8 cellular contexts compared by ENCODE assay signal in the genomic region with DNA sequence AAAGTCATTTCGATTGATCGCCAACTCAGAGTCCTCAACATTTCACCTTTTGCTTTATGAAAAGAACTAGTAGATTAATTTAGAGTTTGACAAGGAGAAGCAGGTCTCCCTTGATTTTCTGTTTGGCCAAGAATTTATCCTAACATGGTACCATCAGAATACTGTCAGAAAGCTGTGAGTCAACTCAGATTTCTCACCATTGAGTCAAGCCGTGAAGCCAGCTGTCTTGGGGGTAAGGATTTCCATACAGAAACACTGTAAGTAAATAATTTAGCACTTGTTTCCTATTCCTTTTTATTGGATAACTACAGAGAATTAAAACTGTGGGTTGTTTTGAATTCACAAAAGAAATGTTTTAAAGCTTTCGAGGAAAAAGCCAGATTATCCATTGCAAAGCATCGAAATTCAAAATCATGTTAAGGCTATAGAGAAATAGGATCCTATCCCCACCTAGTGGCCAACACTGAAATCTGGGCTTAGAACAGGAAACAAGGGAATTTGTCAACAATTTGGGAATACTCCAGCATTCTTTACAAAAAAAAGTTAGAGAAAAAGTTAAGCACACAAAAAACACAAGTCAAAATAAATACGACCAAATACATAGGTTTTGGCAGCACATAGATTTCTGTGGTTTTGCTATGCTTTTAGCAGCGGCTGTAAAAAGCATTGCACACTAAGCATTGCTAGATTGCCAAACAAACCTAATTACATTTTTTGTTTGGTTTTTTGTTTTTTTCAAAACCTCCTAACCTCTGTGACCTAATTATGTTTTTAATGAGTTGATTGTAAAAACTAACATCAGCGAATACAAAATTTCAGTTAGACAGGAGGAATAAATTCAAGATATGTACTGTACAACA. TPM values are rescaled to one million over a fixed set of nuclear protein-coding genes. Genes with fewer than 3 reads are reported as not detected.
DNase-seq lines count a peak whose midpoint lies in the region; ATAC-seq and TF ChIP-seq lines count a peak whose summit lies in the region.

No MANE protein-coding gene starts in this region.

- H3K4me1 ChIP-seq in gastroesophageal sphincter: no peaks in the 10 kb centered on the region
- no peaks in the 10 kb centered on the region for H3K4me1 ChIP-seq in smooth muscle cell (ENCODE audit: low read depth)

- H3K27me3 ChIP-seq in gastroesophageal sphincter: peaks cover 59% of the 10 kb centered on the region
- H3K27me3 ChIP-seq in smooth muscle cell (ENCODE audit: low read depth): peaks cover 3% of the 10 kb centered on the region

- CTCF ChIA-PET in HEK293T (lab: Yijun Ruan, JAX): interaction anchor here (0.7 to 1.2 kb wide), 7 partner anchors 13 to 148 kb away, joined by 3 to 9 read pairs (median 3); no protein-coding TSS in a partner anchor

- H3K9ac ChIP-seq in SK-N-MC (ENCODE audit: insufficient read length) (peak overlapping the region; percentile 45), smooth muscle cell (ENCODE audit: low read depth) (no peak overlapping the region)

- no peaks in the 10 kb centered on the region for H3K9me3 ChIP-seq in SK-N-MC (ENCODE audit: low read depth, low read length)
- peaks cover 0 to 16% (median 0%) of the 10 kb centered on the region in 3 donors for H3K9me3 ChIP-seq in gastroesophageal sphincter
- peaks cover 6% of the 10 kb centered on the region for H3K9me3 ChIP-seq in smooth muscle cell (replicated peaks; ENCODE audit: low read depth)

- no peak overlapping the region for H3K4me2 ChIP-seq in smooth muscle cell

- no peak overlapping the region for H2AFZ ChIP-seq in smooth muscle cell (ENCODE audit: low read depth)

- no peaks in the 10 kb centered on the region for H3K79me2 ChIP-seq in smooth muscle cell (ENCODE audit: low read depth)

- POLR2A ChIA-PET in HEK293T (lab: Yijun Ruan, JAX): interaction anchor here (1.1 kb wide), 1 partner anchor 100 kb away, joined by 3 read pairs; no protein-coding TSS in a partner anchor

- no peak for TF ChIP-seq POLR2A in gastroesophageal sphincter (IDR thresholded peaks at IDR 0.05)

- H3K36me3 ChIP-seq in SK-N-MC (ENCODE audit: insufficient read depth, low read length): no peaks in the 10 kb centered on the region
- H3K36me3 ChIP-seq in gastroesophageal sphincter: no peaks in the 10 kb centered on the region
- no peaks in the 10 kb centered on the region for H3K36me3 ChIP-seq in smooth muscle cell (ENCODE audit: low read depth)

- 37 to 51% methylated on average over 8 of the region's 8 CpGs for WGBS in gastroesophageal sphincter (ENCODE audit: low coverage in 1 of 2), 2 donors
- 52% methylated on average over 8 of the region's 8 CpGs for WGBS in smooth muscle cell (ENCODE audit: low lambda C conversion rate)

- H3K4me3 ChIP-seq in SK-N-MC (no peak overlapping the region), gastroesophageal sphincter (no peak overlapping the region), smooth muscle cell (no peak overlapping the region)

- no peak for TF ChIP-seq EP300 in gastroesophageal sphincter (IDR thresholded peaks at IDR 0.05)

- H3F3A ChIP-seq in smooth muscle cell (ENCODE audit: low read depth): no peaks in the 10 kb centered on the region

- no peak for ATAC-seq in gastroesophageal sphincter
- no peak for ATAC-seq in GM19023 (IDR thresholded peaks at IDR 0.05; ENCODE audit: unreplicated experiment)
- ATAC-seq in GM18519 (IDR thresholded peaks at IDR 0.05; ENCODE audit: low FRiP score, unreplicated experiment): no peak

- H3K27ac ChIP-seq in SK-N-MC (no peak overlapping the region), gastroesophageal sphincter (no peak overlapping the region), smooth muscle cell (ENCODE audit: low read depth) (no peak overlapping the region)

- no peaks in the 10 kb centered on the region for H4K20me1 ChIP-seq in smooth muscle cell (ENCODE audit: low read depth)

- DNase-seq in COLO829 (ENCODE audit: low spot score) (peak; percentile 73), HEK293T (ENCODE audit: extremely low spot score) (peak; percentile 47), SK-N-MC (ENCODE audit: low read depth, low spot score) (peak; percentile 35), smooth muscle cell (lab: John Stamatoyannopoulos, UW; ENCODE audit: unreplicated experiment) (no peak), mucosa of gallbladder (ENCODE audit: low spot score) (no peak)

- TF ChIP-seq CTCF in gastroesophageal sphincter (IDR thresholded peaks at IDR 0.05) (peak; percentile 72 to 83 (median 76)), smooth muscle cell (IDR thresholded peaks at IDR 0.05; ENCODE audit: borderline replicate concordance, insufficient read depth, poor library complexity, severe bottlenecking) (peak; percentile 88)

TF ChIP-seq in HEK293T, 16 proteins besides CTCF, POLR2A, EP300 and RAD21:
- TF ChIP-seq ARNT (IDR thresholded peaks at IDR 0.05) (no peak), L3MBTL2 (conservative IDR thresholded peaks at IDR 0.05) (no peak), HDGF (IDR thresholded peaks at IDR 0.05; ENCODE audit: borderline replicate concordance) (no peak), SP1 (IDR thresholded peaks at IDR 0.05) (no peak), BHLHE40 (IDR thresholded peaks at IDR 0.05; ENCODE audit: borderline replicate concordance) (no peak), FOXA1 (IDR thresholded peaks at IDR 0.05) (no peak), FOXK2 (IDR thresholded peaks at IDR 0.05) (no peak), ELF4 (IDR thresholded peaks at IDR 0.05) (no peak), ZNF384 (IDR thresholded peaks at IDR 0.05) (no peak), SUZ12 (IDR thresholded peaks at IDR 0.05) (no peak), LEF1 (IDR thresholded peaks at IDR 0.05; ENCODE audit: borderline replicate concordance) (no peak)

RNA-seq across cellular contexts. Expression of a gene that starts 44.2 kb away (rescaled TPM):
- total RNA-seq in gastroesophageal sphincter (1 to 10 TPM in 1 of 4 donors, under 1 TPM in 3; 0.35 to 1.4 (median 0.45) TPM), smooth muscle cell (0.36 and 1.1 TPM in 2 replicates), mucosa of gallbladder (0.66 TPM)
- 1.2 and 1.5 TPM in 2 replicates for polyA plus RNA-seq in smooth muscle cell

RNA-seq across cellular contexts. Expression of a gene that starts 52.4 kb away (rescaled TPM):
- total RNA-seq in gastroesophageal sphincter (10 to 100 TPM; 20.0 to 38.8 (median 28.9) TPM), smooth muscle cell (24.3 and 25.7 TPM in 2 replicates), mucosa of gallbladder (56.8 TPM)
- 28.2 and 33.7 TPM in 2 replicates for polyA plus RNA-seq in smooth muscle cell

RNA-seq across cellular contexts. Expression of a gene that starts 52.6 kb away (rescaled TPM):
- total RNA-seq in gastroesophageal sphincter: 10 to 100 TPM; 54.6 to 79.9 (median 66.4) TPM
- total RNA-seq in smooth muscle cell: 112 and 140 TPM in 2 replicates
- 87.2 and 89.5 TPM in 2 replicates for polyA plus RNA-seq in smooth muscle cell
- 120 TPM for total RNA-seq in mucosa of gallbladder

RNA-seq across cellular contexts. Expression of a gene that starts 56.4 kb away (rescaled TPM):
- total RNA-seq in gastroesophageal sphincter (10 to 100 TPM in 3 of 4 donors, 1 to 10 TPM in 1; 2.2 to 16.1 (median 12.2) TPM), smooth muscle cell (2.9 and 4.9 TPM in 2 replicates), mucosa of gallbladder (13.6 TPM)
- polyA plus RNA-seq in smooth muscle cell: 3.7 and 9.6 TPM in 2 replicates

Comparison
In these comparisons a context has a peak if more than half of its experiments do, and no peak if none do; other contexts are left out.
1. DNase-seq: peak in COLO829 (single experiment), HEK293T (single experiment) and SK-N-MC (single experiment); none in smooth muscle cell (single experiment) and mucosa of gallbladder (single experiment).